ENCODE assay signal across 20 cellular contexts in the genomic region with DNA sequence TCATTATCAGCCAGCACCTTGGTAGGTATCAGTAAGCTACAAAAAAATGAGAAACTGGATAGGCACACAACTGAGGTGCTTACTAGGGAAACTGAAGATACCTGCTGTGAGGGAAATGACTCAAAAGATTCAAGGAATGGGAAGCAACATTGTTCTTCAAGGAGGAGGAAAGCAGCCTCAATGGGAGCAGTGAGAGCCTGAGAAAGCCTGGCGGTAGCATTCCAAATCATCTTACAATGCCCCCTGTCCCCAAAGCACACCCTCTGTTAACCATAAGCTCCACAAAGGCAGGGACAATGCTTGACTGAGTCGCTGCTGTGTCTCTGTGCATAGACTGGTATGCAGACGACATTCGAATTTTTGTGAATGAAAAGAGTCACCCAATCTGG. TPM values are rescaled to one million over a fixed set of nuclear protein-coding genes. Genes with fewer than 3 reads are reported as not detected.
DNase-seq lines count a peak whose midpoint lies in the region; ATAC-seq and TF ChIP-seq lines count a peak whose summit lies in the region.
"Had no signal": no experiment of that assay in that cellular context is flagged by ENCODE, and none has a peak within 500 bp of the region (broad histone marks: within the 10 kb centered on the region; RNA-seq: fewer than 3 reads in every experiment).

No MANE protein-coding gene starts in this region.

- H3K4me3 ChIP-seq in IMR-90 (ENCODE audit: insufficient read depth, low read depth, low read length): no peak overlapping the region
- no peak overlapping the region for H3K4me3 ChIP-seq in mesenchymal stem cell (ENCODE audit: insufficient read depth in 1 of 2, low read depth in 1 of 2, low read length in 2 of 2)
- no peak overlapping the region for H3K4me3 ChIP-seq in effector memory CD4-positive, alpha-beta T cell (ENCODE audit: insufficient read depth, low read depth, low read length, poor library complexity, severe bottlenecking)
- H3K4me3 ChIP-seq: SJCRH30 had no signal

- POLR2A ChIA-PET in IMR-90 (lab: Charles Lee; ENCODE audit: unreplicated experiment): no interaction called here

- H3K36me3 ChIP-seq in IMR-90 (ENCODE audit: control insufficient read depth, insufficient read depth, low read length) (no peaks in the 10 kb centered on the region), mesenchymal stem cell (ENCODE audit: control insufficient read depth in 1 of 2, insufficient read depth in 2 of 2, low read depth in 1 of 2, low read length in 2 of 2) (no peaks in the 10 kb centered on the region)
- H3K36me3 ChIP-seq in effector memory CD4-positive, alpha-beta T cell (ENCODE audit: control insufficient read depth, insufficient read depth, low read length): no peaks in the 10 kb centered on the region
- H3K36me3 ChIP-seq: SJCRH30 had no signal

- H3K14ac ChIP-seq in IMR-90 (replicated peaks; ENCODE audit: low read depth, low read length): no peak overlapping the region
- H3K14ac ChIP-seq in mesenchymal stem cell (ENCODE audit: low read length in 2 of 2): no peak overlapping the region

- no peak overlapping the region for H3K56ac ChIP-seq in IMR-90 (ENCODE audit: extremely low read depth, insufficient read depth, low read length)

- peaks cover 70% of the 10 kb centered on the region for H3K36me3 Mint-ChIP-seq in Calu3 (ENCODE audit: insufficient read depth, unreplicated experiment)
- no peaks in the 10 kb centered on the region for H3K36me3 Mint-ChIP-seq in stimulated activated memory B cell treated with anti-CD40 and anti-IgM and Interleukin-4, amounts not matched to agents 10 μg/mL and 1 μg/mL and 100 μg/mL, for 72 hours
- H3K36me3 Mint-ChIP-seq: CD4-positive, alpha-beta memory T cell had no signal

- no peak overlapping the region for H2BK15ac ChIP-seq in IMR-90 (ENCODE audit: low read depth, low read length)
- no peak overlapping the region for H2BK15ac ChIP-seq in mesenchymal stem cell (ENCODE audit: low read depth, poor library complexity, severe bottlenecking)

- H3K9me3 Mint-ChIP-seq in Calu3 (ENCODE audit: low read depth, unreplicated experiment): no peaks in the 10 kb centered on the region
- no peaks in the 10 kb centered on the region for H3K9me3 Mint-ChIP-seq in stimulated activated memory B cell treated with anti-CD40 and anti-IgM and Interleukin-4, amounts not matched to agents 10 μg/mL and 1 μg/mL and 100 μg/mL, for 72 hours
- H3K9me3 Mint-ChIP-seq: CD4-positive, alpha-beta memory T cell had no signal

- H3K4me3 Mint-ChIP-seq in Calu3 (ENCODE audit: low read depth, unreplicated experiment): peak overlapping the region; percentile 24
- H3K4me3 Mint-ChIP-seq in stimulated activated memory B cell treated with anti-CD40 and anti-IgM and Interleukin-4, amounts not matched to agents 10 μg/mL and 1 μg/mL and 100 μg/mL, for 72 hours: no peak overlapping the region
- H3K4me3 Mint-ChIP-seq: CD4-positive, alpha-beta memory T cell had no signal

- H3K18ac ChIP-seq in IMR-90 (ENCODE audit: low read depth, low read length): no peak overlapping the region
- no peak overlapping the region for H3K18ac ChIP-seq in mesenchymal stem cell (ENCODE audit: low read depth in 1 of 2, low read length in 2 of 2)

- H2BK120ac ChIP-seq in IMR-90 (ENCODE audit: low read depth, low read length): no peak overlapping the region
- H2BK120ac ChIP-seq in mesenchymal stem cell (ENCODE audit: low read depth, low read length): no peak overlapping the region

- H3K4me1 ChIP-seq in IMR-90 (ENCODE audit: control insufficient read depth, insufficient read depth, low read length): no peaks in the 10 kb centered on the region
- H3K4me1 ChIP-seq in mesenchymal stem cell (ENCODE audit: control insufficient read depth, insufficient read depth, low read depth, low read length): peaks cover 11% of the 10 kb centered on the region
- H3K4me1 ChIP-seq in effector memory CD4-positive, alpha-beta T cell (ENCODE audit: control insufficient read depth, insufficient read depth, low read length, poor library complexity, severe bottlenecking): no peaks in the 10 kb centered on the region

- H3K4me2 ChIP-seq in IMR-90 (ENCODE audit: low read depth, low read length) (no peak overlapping the region), mesenchymal stem cell (ENCODE audit: low read length, poor library complexity, severe bottlenecking) (no peak overlapping the region)

- no peaks in the 10 kb centered on the region for H3K9me1 ChIP-seq in IMR-90 (ENCODE audit: insufficient read depth, low read length)

- no peak overlapping the region for H2BK20ac ChIP-seq in IMR-90 (ENCODE audit: low read depth, low read length)

- TF ChIP-seq RAD21 in IMR-90 (IDR thresholded peaks at IDR 0.05; ENCODE audit: low read length): no peak

- TF ChIP-seq POLR2A in IMR-90 (IDR thresholded peaks at IDR 0.05; ENCODE audit: low read depth, low read length): no peak

- in situ Hi-C loops in IMR-90 (cut with MboI; ENCODE audit: low sequenced_read_pairs): no loop called here

- H2BK5ac ChIP-seq in IMR-90 (ENCODE audit: low read depth, low read length, poor library complexity, severe bottlenecking) (no peak overlapping the region), mesenchymal stem cell (ENCODE audit: low read depth, low read length, poor library complexity, severe bottlenecking) (peak overlapping the region; percentile 83)

- H3K9ac ChIP-seq in IMR-90 (ENCODE audit: low read depth, low read length) (no peak overlapping the region), mesenchymal stem cell (ENCODE audit: low read length) (no peak overlapping the region)

- dilution Hi-C loops in IMR-90 (cut with HindIII; ENCODE audit: low sequenced_read_pairs, unreplicated experiment): no loop called here

- H3K27me3 ChIP-seq in IMR-90 (ENCODE audit: control insufficient read depth, insufficient read depth, low read length): no peaks in the 10 kb centered on the region; the same call in 1 of the 2 replicates
- H3K27me3 ChIP-seq in mesenchymal stem cell (ENCODE audit: control insufficient read depth in 1 of 2, insufficient read depth in 1 of 2, low read length in 2 of 2): peaks cover 0 to 18% of the 10 kb centered on the region in 2 experiments
- no peaks in the 10 kb centered on the region for H3K27me3 ChIP-seq in effector memory CD4-positive, alpha-beta T cell (replicated peaks; ENCODE audit: control insufficient read depth, insufficient read depth, low read length, poor library complexity, severe bottlenecking)
- H3K27me3 ChIP-seq: SJCRH30 had no signal

- intact Hi-C loops in Calu3 (cut with micrococcal nuclease; ENCODE audit: unreplicated experiment) (loop anchor here (1.0 kb wide), 1 partner anchor 11 kb away; a partner anchor contains a TSS), IMR-90 (cut with micrococcal nuclease) (no loop called here)

- no peak overlapping the region for H3K27ac ChIP-seq in IMR-90 (ENCODE audit: insufficient read depth, low read length)
- H3K27ac ChIP-seq in mesenchymal stem cell (ENCODE audit: low read length, poor library complexity, severe bottlenecking): peak overlapping the region; percentile 100
- H3K27ac ChIP-seq in effector memory CD4-positive, alpha-beta T cell (ENCODE audit: insufficient read depth, low read length, poor library complexity, severe bottlenecking): no peak overlapping the region
- H3K27ac ChIP-seq: RWPE1, SJCRH30 had no signal

- no peaks in the 10 kb centered on the region for H3K9me3 ChIP-seq in IMR-90 (ENCODE audit: control insufficient read depth, insufficient read depth, low read length)
- H3K9me3 ChIP-seq in mesenchymal stem cell (ENCODE audit: control insufficient read depth, low read length): no peaks in the 10 kb centered on the region
- no peaks in the 10 kb centered on the region for H3K9me3 ChIP-seq in effector memory CD4-positive, alpha-beta T cell (ENCODE audit: control insufficient read depth, low read length)
- H3K9me3 ChIP-seq: SJCRH30 had no signal

- H3K4me1 Mint-ChIP-seq in Calu3 (ENCODE audit: low read depth, unreplicated experiment): peaks cover 75% of the 10 kb centered on the region
- no peaks in the 10 kb centered on the region for H3K4me1 Mint-ChIP-seq in stimulated activated memory B cell treated with anti-CD40 and anti-IgM and Interleukin-4, amounts not matched to agents 10 μg/mL and 1 μg/mL and 100 μg/mL, for 72 hours
- H3K4me1 Mint-ChIP-seq: CD4-positive, alpha-beta memory T cell had no signal

- H3K27me3 Mint-ChIP-seq in Calu3 (ENCODE audit: unreplicated experiment): no peaks in the 10 kb centered on the region
- peaks cover 6% of the 10 kb centered on the region for H3K27me3 Mint-ChIP-seq in stimulated activated memory B cell treated with anti-CD40 and anti-IgM and Interleukin-4, amounts not matched to agents 10 μg/mL and 1 μg/mL and 100 μg/mL, for 72 hours

- H3K4ac ChIP-seq in IMR-90 (ENCODE audit: low read depth, low read length): no peak overlapping the region
- no peak overlapping the region for H3K4ac ChIP-seq in mesenchymal stem cell (ENCODE audit: low read depth in 1 of 2, low read length in 2 of 2)

- no peak for ATAC-seq in IMR-90 (ENCODE audit: low read depth)
- no peak for ATAC-seq in stimulated activated memory B cell treated with anti-CD40 and anti-IgM and Interleukin-4, amounts not matched to agents 10 μg/mL and 1 μg/mL and 100 μg/mL, for 72 hours
- ATAC-seq: PC-3 had no signal

- CTCF ChIA-PET in Calu3 (lab: Charles Lee) (interaction anchor here (1.3 to 2.3 kb wide), 6 partner anchors 10 to 157 kb away, joined by 4 to 17 read pairs (median 8); a partner anchor contains a TSS), IMR-90 (lab: Yijun Ruan, JAX) (no interaction called here)

- H4K20me1 ChIP-seq in IMR-90 (ENCODE audit: insufficient read depth, low read length): no peaks in the 10 kb centered on the region; the same call in 1 of the 2 replicates

- TF ChIP-seq CTCF in Calu3 (IDR thresholded peaks at IDR 0.05; ENCODE audit: unreplicated experiment) (no peak), IMR-90 (conservative IDR thresholded peaks at IDR 0.05; ENCODE audit: low read depth, low read length) (no peak)

- DNase-seq in Calu3 (no peak), IMR-90 (no peak), iPS DF 19.7 (ENCODE audit: low read depth, low spot score) (peak; percentile 74), mesenchymal stem cell (no peak), NCI-H2196 (lab: John Stamatoyannopoulos, UW; ENCODE audit: unreplicated experiment) (no peak)
- DNase-seq in effector memory CD4-positive, alpha-beta T cell: no peak
- DNase-seq in activated T-cell treated with anti-CD3 and anti-CD28 coated beads, Interleukin-2, amount 50 U/mL, for 1 hour: no peak
- DNase-seq: 8988T; CD4-positive, alpha-beta memory T cell; GF-D8; NCI-H1417 treated with DMSO at 0.1 percent for 48 hours; NCI-H2029; NCI-H2171 treated with DMSO at 0.1 percent for 48 hours; NCI-H510A; NCI-H774; PC-3; SJCRH30 had no signal

- no peak overlapping the region for H2BK12ac ChIP-seq in mesenchymal stem cell (ENCODE audit: low read length in 2 of 2)

- H4K5ac ChIP-seq in IMR-90 (ENCODE audit: low read depth, low read length): no peak overlapping the region

- H2AFZ ChIP-seq in IMR-90 (replicated peaks; ENCODE audit: low read length, poor library complexity): peak overlapping the region; percentile 32
- H2AFZ ChIP-seq in mesenchymal stem cell (ENCODE audit: low read depth, low read length): no peak overlapping the region

- H3K79me1 ChIP-seq in IMR-90 (ENCODE audit: low read depth in 1 of 2, low read length in 2 of 2) (no peaks in the 10 kb centered on the region), mesenchymal stem cell (replicated peaks; ENCODE audit: low read length, poor library complexity, severe bottlenecking) (no peaks in the 10 kb centered on the region)

- H2AK5ac ChIP-seq in IMR-90 (ENCODE audit: low read depth, low read length) (no peak overlapping the region), mesenchymal stem cell (ENCODE audit: low read length, severe bottlenecking) (peak overlapping the region; percentile 83)

- H3K23ac ChIP-seq in IMR-90 (ENCODE audit: low read depth, low read length) (no peak overlapping the region), mesenchymal stem cell (ENCODE audit: low read length in 2 of 2) (no peak overlapping the region)

- H4K91ac ChIP-seq in IMR-90 (ENCODE audit: insufficient read depth, low read depth, low read length) (no peak overlapping the region), mesenchymal stem cell (ENCODE audit: low read length) (no peak overlapping the region)

- H3K27ac Mint-ChIP-seq in Calu3 (ENCODE audit: unreplicated experiment): peak overlapping the region; percentile 82
- no peak overlapping the region for H3K27ac Mint-ChIP-seq in stimulated activated memory B cell treated with anti-CD40 and anti-IgM and Interleukin-4, amounts not matched to agents 10 μg/mL and 1 μg/mL and 100 μg/mL, for 72 hours
- H3K27ac Mint-ChIP-seq: CD4-positive, alpha-beta memory T cell had no signal

- H2AK9ac ChIP-seq in IMR-90 (replicated peaks; ENCODE audit: low read depth, low read length, poor library complexity): no peak overlapping the region

- no TSS peak for BruUV-seq in Calu3 (replicated peaks; lab: Mats Ljungman, UMichigan)
- BruUV-seq in IMR-90 (replicated peaks; lab: Mats Ljungman, UMichigan): no TSS peak

- no peak overlapping the region for H4K8ac ChIP-seq in IMR-90 (ENCODE audit: low read depth in 2 of 2, low read length in 2 of 2)
- H4K8ac ChIP-seq in mesenchymal stem cell (ENCODE audit: low read length): no peak overlapping the region

- WGBS in IMR-90 (ENCODE audit: extremely low coverage in 2 of 2, insufficient read length in 1 of 2), 2 experiments: no CpG with 5 or more reads among the region's 4 CpGs
- WGBS in mesenchymal stem cell: 23% methylated on average over 4 of the region's 4 CpGs

RNA-seq across cellular contexts. Expression of a gene that starts 10.6 kb away (rescaled TPM):
- 23.7 and 25.2 TPM in 2 replicates for total RNA-seq in Calu3 (2022)
- not detected in 2 replicates for total RNA-seq in IMR-90 (2012; rRNA removed)
- not detected in 2 replicates for polyA plus RNA-seq in IMR-90 (2012; rRNA removed)
- not detected in 2 replicates for polyA plus RNA-seq in IMR-90 (2012; cell fraction: cytosol; rRNA removed)
- not detected in 2 replicates for polyA plus RNA-seq in IMR-90 (2012; cell fraction: nucleus; rRNA removed; ENCODE audit: low replicate concordance)
- not detected for polyA plus RNA-seq in mesenchymal stem cell (2013, experiment 1 of 2)
- polyA plus RNA-seq in mesenchymal stem cell (2013, experiment 2 of 2): not detected
- total RNA-seq: CD4-positive, alpha-beta memory T cell had no signal
- polyA plus RNA-seq: BJ; CD4-positive, alpha-beta memory T cell had no signal

Comparison
In these comparisons a context has a peak if more than half of its experiments do, and no peak if none do; other contexts are left out.
1. RNA of a gene that starts 10.6 kb away (total RNA-seq): 23.7 to 25.2 TPM in Calu3; not detected in IMR-90; every median in the first group is over 10 times any median in the second.